In the genomic region with DNA sequence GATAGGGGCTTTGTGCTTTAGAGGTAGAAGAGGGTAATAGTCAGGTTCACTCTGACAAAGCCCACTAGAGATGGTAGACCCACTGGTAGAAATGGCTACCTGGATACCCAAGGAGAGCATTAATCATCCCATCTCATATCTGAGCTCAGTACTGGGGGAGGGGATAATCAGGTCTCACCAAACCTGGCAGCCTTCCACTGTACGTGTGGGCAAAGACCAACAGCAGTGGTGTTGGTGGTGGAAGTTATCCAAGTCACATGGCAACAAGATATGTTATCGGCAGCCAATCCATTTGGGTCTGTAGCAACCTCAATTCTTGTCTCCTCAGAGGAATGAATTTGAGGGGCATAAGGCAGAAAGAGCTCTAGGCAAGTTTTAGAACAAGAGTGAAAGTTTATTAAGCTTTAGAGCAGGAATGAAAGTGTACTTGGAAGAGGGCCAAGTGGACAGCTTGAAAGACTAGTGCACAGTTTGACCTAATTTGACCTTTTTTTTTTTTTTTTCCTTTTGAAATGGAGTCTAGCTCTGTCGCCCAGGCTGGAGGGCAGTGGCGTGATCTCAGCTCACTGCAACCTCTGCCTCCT, we compare ENCODE assay signal across 9 cellular contexts.
A peak's percentile ranks its signal among the peaks of the same experiment; 100 is the strongest.
DNase-seq lines count a peak whose midpoint lies in the region; ATAC-seq and TF ChIP-seq lines count a peak whose summit lies in the region.
"Had no signal": no experiment of that assay in that cellular context is flagged by ENCODE, and none has a peak within 500 bp of the region (broad histone marks: within the 10 kb centered on the region; RNA-seq: fewer than 3 reads in every experiment).

No MANE protein-coding gene starts in this region.

- WGBS in transverse colon (ENCODE audit: low coverage in 1 of 2), 2 donors = 21 to 49% methylated on average over 2 to 4 of the region's 4 CpGs

- DNase-seq in DMS53 treated with DMSO at 0.1 percent for 48 hours (lab: John Stamatoyannopoulos, UW; ENCODE audit: unreplicated experiment) = peak; percentile 62
- peak; percentile 3 for DNase-seq in MG63
- peak; percentile 51 for DNase-seq in colonic mucosa
- peak; percentile 63 for DNase-seq in myocyte (ENCODE audit: low read depth)
- DNase-seq in transverse colon = no peak
- DNase-seq in retina = no peak
- DNase-seq in epidermal melanocyte (ENCODE audit: insufficient read length, low spot score) = no peak
- DNase-seq: NCI-H1417 treated with DMSO at 0.1 percent for 48 hours had no signal

- no peak for ATAC-seq in GM21528 (IDR thresholded peaks at IDR 0.05; ENCODE audit: low FRiP score, unreplicated experiment)

- H3K27ac ChIP-seq in colonic mucosa (no peak overlapping the region), transverse colon (peak overlapping the region in 2 of 4 donors; percentile 3 to 16)

- peaks cover 3% of the 10 kb centered on the region for H3K4me1 ChIP-seq in colonic mucosa
- peaks cover 0 to 21% (median 15%) of the 10 kb centered on the region in 4 donors for H3K4me1 ChIP-seq in transverse colon

- intact Hi-C loops in colonic mucosa (cut with DNase I) (no loop called here), transverse colon (cut with DNase I; ENCODE audit: low total_unique reads) (no loop called here)

- in situ Hi-C loops in transverse colon (cut with MboI; ENCODE audit: low pct_ligation_motif_present in 1 of 4, low pct_unique_long_range_greater_than_20kb in 1 of 4, low sequenced_read_pairs in 3 of 4) = no loop called here

- H3K9ac ChIP-seq in colonic mucosa (ENCODE audit: low read depth in 2 of 2, low read length in 2 of 2) = no peak overlapping the region

- TF ChIP-seq POLR2A in transverse colon (IDR thresholded peaks at IDR 0.05) = no peak

- H3K9me3 ChIP-seq in MG63 (no peaks in the 10 kb centered on the region), colonic mucosa (no peaks in the 10 kb centered on the region), transverse colon (no peaks in the 10 kb centered on the region)

- H3K4me3 ChIP-seq in MG63 (no peak overlapping the region), colonic mucosa (no peak overlapping the region), transverse colon (no peak overlapping the region)

- no peaks in the 10 kb centered on the region for H3K27me3 ChIP-seq in MG63
- H3K27me3 ChIP-seq in colonic mucosa = no peaks in the 10 kb centered on the region
- no peaks in the 10 kb centered on the region for H3K27me3 ChIP-seq in transverse colon

- TF ChIP-seq CTCF in colonic mucosa (IDR thresholded peaks at IDR 0.05) (no peak), transverse colon (IDR thresholded peaks at IDR 0.05) (no peak)

- no peak for TF ChIP-seq EP300 in transverse colon (IDR thresholded peaks at IDR 0.05; ENCODE audit: low read depth)

- H3K36me3 ChIP-seq in MG63 (no peaks in the 10 kb centered on the region), colonic mucosa (no peaks in the 10 kb centered on the region), transverse colon (no peaks in the 10 kb centered on the region)

Comparison
In these comparisons a context has a peak if more than half of its experiments do, and no peak if none do; other contexts are left out.
1. DNase-seq: peak in DMS53 treated with DMSO at 0.1 percent for 48 hours (single experiment), MG63 (single experiment), colonic mucosa (single experiment) and myocyte (single experiment); none in transverse colon (single experiment), retina (single experiment) and epidermal melanocyte (single experiment).